Comparison of ENCODE assay signal across 15 cellular contexts in the genomic region with DNA sequence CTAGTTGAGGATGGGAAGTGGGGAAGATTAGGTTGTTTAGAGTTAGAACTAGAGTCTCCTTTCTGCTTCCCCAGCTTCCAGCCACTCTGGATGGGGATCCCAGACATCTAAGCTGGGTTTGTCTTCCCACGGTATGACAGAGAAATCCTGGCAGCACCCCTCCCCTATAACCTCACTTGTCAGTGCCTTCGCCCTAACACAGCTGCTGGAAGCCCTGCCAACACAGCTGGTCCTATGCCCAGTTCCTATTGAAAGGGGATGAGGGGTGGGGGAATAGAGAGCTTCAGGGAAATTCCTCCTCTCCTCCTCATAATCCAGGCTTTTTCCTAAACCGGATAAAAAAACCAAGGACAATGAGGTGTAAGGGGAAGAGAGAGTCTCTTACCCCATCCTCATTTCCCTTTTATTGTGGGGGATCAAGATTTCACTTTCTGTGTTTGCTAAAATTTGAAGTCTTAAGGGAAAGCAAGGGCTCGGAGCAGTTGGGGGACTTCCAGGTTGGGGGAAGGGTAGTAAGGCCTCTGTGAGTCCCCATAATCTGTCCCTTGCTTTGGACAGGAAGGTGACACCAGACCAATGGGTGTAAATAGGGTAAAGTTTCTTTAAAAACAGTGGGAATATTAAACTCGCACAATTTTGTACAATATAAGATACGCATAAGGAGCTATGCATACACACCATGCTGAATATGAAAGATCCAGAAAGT. TPM values are rescaled to one million over a fixed set of nuclear protein-coding genes. Genes with fewer than 3 reads are reported as not detected.
DNase-seq lines count a peak whose midpoint lies in the region; ATAC-seq and TF ChIP-seq lines count a peak whose summit lies in the region.
"Had no signal": no experiment of that assay in that cellular context is flagged by ENCODE, and none has a peak within 500 bp of the region (broad histone marks: within the 10 kb centered on the region; RNA-seq: fewer than 3 reads in every experiment).

No MANE protein-coding gene starts in this region.

- ATAC-seq in stimulated activated effector memory CD8-positive, alpha-beta T cell treated with anti-CD3 and anti-CD28 coated beads, Interleukin-12 subunit alpha, Interleukin-12 subunit beta, amount 100 ng/mL, for 72 hours = no peak

- no peak for TF ChIP-seq POLR2A in suprapubic skin (IDR thresholded peaks at IDR 0.05)

- H3K4me3 ChIP-seq in suprapubic skin = no peak overlapping the region
- H3K4me3 ChIP-seq: adrenal gland, tibial artery had no signal

- H3K4me1 ChIP-seq in suprapubic skin = peaks cover 8% of the 10 kb centered on the region
- H3K4me1 ChIP-seq: adrenal gland, tibial artery had no signal

- no peak overlapping the region for H3K4me3 Mint-ChIP-seq in activated naive CD4-positive, alpha-beta T cell treated with anti-CD3 and anti-CD28 coated beads for 36 hours
- no peak overlapping the region for H3K4me3 Mint-ChIP-seq in stimulated activated effector memory CD8-positive, alpha-beta T cell treated with anti-CD3 and anti-CD28 coated beads, Interleukin-12 subunit alpha, Interleukin-12 subunit beta, amount 100 ng/mL, for 72 hours
- H3K4me3 Mint-ChIP-seq: nephron had no signal

- H3K36me3 Mint-ChIP-seq in activated naive CD4-positive, alpha-beta T cell treated with anti-CD3 and anti-CD28 coated beads for 36 hours (ENCODE audit: low read depth) = peaks cover 26% of the 10 kb centered on the region
- peaks cover 90% of the 10 kb centered on the region for H3K36me3 Mint-ChIP-seq in stimulated activated effector memory CD8-positive, alpha-beta T cell treated with anti-CD3 and anti-CD28 coated beads, Interleukin-12 subunit alpha, Interleukin-12 subunit beta, amount 100 ng/mL, for 72 hours

- H3K36me3 ChIP-seq in suprapubic skin = peaks cover 81% of the 10 kb centered on the region

- CTCF ChIA-PET in activated naive CD4-positive, alpha-beta T cell treated with anti-CD3 and anti-CD28 coated beads for 36 hours (lab: Charles Lee) = interaction anchor here (1.4 kb wide), 2 partner anchors 9 to 31 kb away, joined by 4 read pairs; partner anchors contain the start of genes LYSMD1 and SCNM1

- H3K27me3 ChIP-seq in layer of hippocampus (ENCODE audit: control insufficient read depth, insufficient read depth, low read length) (no peaks in the 10 kb centered on the region), suprapubic skin (no peaks in the 10 kb centered on the region)
- H3K27me3 ChIP-seq: adrenal gland, tibial artery had no signal

- H3K27ac Mint-ChIP-seq in activated naive CD4-positive, alpha-beta T cell treated with anti-CD3 and anti-CD28 coated beads for 36 hours = peak overlapping the region; percentile 63
- peak overlapping the region; percentile 75 for H3K27ac Mint-ChIP-seq in stimulated activated effector memory CD8-positive, alpha-beta T cell treated with anti-CD3 and anti-CD28 coated beads, Interleukin-12 subunit alpha, Interleukin-12 subunit beta, amount 100 ng/mL, for 72 hours

- TF ChIP-seq EP300 in suprapubic skin (IDR thresholded peaks at IDR 0.05) = no peak

- 40% methylated on average over 6 of the region's 6 CpGs for WGBS in suprapubic skin

- in situ Hi-C loops in KBM-7 (cut with MboI; ENCODE audit: low pct_unique_long_range_greater_than_20kb, low sequenced_read_pairs) = no loop called here

- DNase-seq in activated naive CD4-positive, alpha-beta T cell treated with anti-CD3 and anti-CD28 coated beads for 36 hours = no peak
- no peak for DNase-seq in activated naive CD4-positive, alpha-beta T cell treated with Interleukin-2 at 50 U/mL for 16 hours
- DNase-seq in stimulated activated effector memory CD8-positive, alpha-beta T cell treated with anti-CD3 and anti-CD28 coated beads, Interleukin-12 subunit alpha, Interleukin-12 subunit beta, amount 100 ng/mL, for 72 hours (ENCODE audit: low spot score in 2 of 2) = no peak
- DNase-seq in KBM-7 (no peak), NCI-H748 (lab: John Stamatoyannopoulos, UW; ENCODE audit: unreplicated experiment) (no peak), suprapubic skin (ENCODE audit: low spot score in 2 of 2) (no peak)
- DNase-seq: adrenal gland; glutamatergic neuron; stimulated activated CD4-positive, alpha-beta T cell treated with anti-CD3 and anti-CD28 coated beads, Interleukin-12 subunit alpha, Interleukin-12 subunit beta, amount 100 ng/mL, for 4 hours; tibial artery had no signal

- no peaks in the 10 kb centered on the region for H3K4me1 Mint-ChIP-seq in activated naive CD4-positive, alpha-beta T cell treated with anti-CD3 and anti-CD28 coated beads for 36 hours (ENCODE audit: low read depth)
- peaks cover 6% of the 10 kb centered on the region for H3K4me1 Mint-ChIP-seq in stimulated activated effector memory CD8-positive, alpha-beta T cell treated with anti-CD3 and anti-CD28 coated beads, Interleukin-12 subunit alpha, Interleukin-12 subunit beta, amount 100 ng/mL, for 72 hours

- TF ChIP-seq CTCF in suprapubic skin (IDR thresholded peaks at IDR 0.05) = no peak

- H3K27ac ChIP-seq in cingulate gyrus (ENCODE audit: low read depth, low read length) (peak overlapping the region; percentile 63), layer of hippocampus (ENCODE audit: low read depth, low read length) (peak overlapping the region; percentile 77), suprapubic skin (no peak overlapping the region)
- H3K27ac ChIP-seq: adrenal gland, tibial artery, VCaP had no signal

- intact Hi-C loops in activated naive CD4-positive, alpha-beta T cell treated with anti-CD3 and anti-CD28 coated beads for 36 hours (cut with micrococcal nuclease) = no loop called here

- H3K9me3 ChIP-seq in suprapubic skin = no peaks in the 10 kb centered on the region
- H3K9me3 ChIP-seq: adrenal gland, tibial artery had no signal

- H3K27me3 Mint-ChIP-seq in activated naive CD4-positive, alpha-beta T cell treated with anti-CD3 and anti-CD28 coated beads for 36 hours (ENCODE audit: low read depth) = no peaks in the 10 kb centered on the region

- no peaks in the 10 kb centered on the region for H3K9me3 Mint-ChIP-seq in activated naive CD4-positive, alpha-beta T cell treated with anti-CD3 and anti-CD28 coated beads for 36 hours
- no peaks in the 10 kb centered on the region for H3K9me3 Mint-ChIP-seq in stimulated activated effector memory CD8-positive, alpha-beta T cell treated with anti-CD3 and anti-CD28 coated beads, Interleukin-12 subunit alpha, Interleukin-12 subunit beta, amount 100 ng/mL, for 72 hours
- H3K9me3 Mint-ChIP-seq: nephron had no signal

RNA-seq across cellular contexts. Expression of gene TMOD4, which starts 0.6 kb away (rescaled TPM):
- total RNA-seq in activated naive CD4-positive, alpha-beta T cell treated with anti-CD3 and anti-CD28 coated beads for 36 hours = 1 to 10 TPM in 1 of 2 experiments, under 1 TPM in 1; 0.98 to 1.1 TPM
- not detected for total RNA-seq in suprapubic skin
- total RNA-seq: HT-29 had no signal

RNA-seq across cellular contexts. Expression of gene SCNM1, which starts 9.2 kb away (rescaled TPM):
- total RNA-seq in activated naive CD4-positive, alpha-beta T cell treated with anti-CD3 and anti-CD28 coated beads for 36 hours = 10 to 100 TPM; 60.5 to 64.2 TPM
- total RNA-seq in suprapubic skin = 10 to 100 TPM; 29.6 to 40.6 (median 35.4) TPM

RNA-seq across cellular contexts. Expression of gene LYSMD1, which starts 9.5 kb away (rescaled TPM):
- 1 to 10 TPM; 4.5 to 4.8 TPM for total RNA-seq in activated naive CD4-positive, alpha-beta T cell treated with anti-CD3 and anti-CD28 coated beads for 36 hours
- 10 to 100 TPM in 3 of 4 donors, 1 to 10 TPM in 1; 8.4 to 15.2 (median 12.5) TPM for total RNA-seq in suprapubic skin

RNA-seq across cellular contexts. Expression of gene VPS72, which starts 14.8 kb away (rescaled TPM):
- 10 to 100 TPM; 49.8 to 56.9 TPM for total RNA-seq in activated naive CD4-positive, alpha-beta T cell treated with anti-CD3 and anti-CD28 coated beads for 36 hours
- total RNA-seq in suprapubic skin = 10 to 100 TPM; 17.2 to 30.8 (median 26.8) TPM

RNA-seq across cellular contexts. Expression of gene TNFAIP8L2, which starts 18.7 kb away (rescaled TPM):
- total RNA-seq in activated naive CD4-positive, alpha-beta T cell treated with anti-CD3 and anti-CD28 coated beads for 36 hours = 10 to 100 TPM in 1 of 2 experiments, 1 to 10 TPM in 1; 9.6 to 10.5 TPM
- 1 to 10 TPM; 1.0 to 2.5 (median 1.5) TPM for total RNA-seq in suprapubic skin
- total RNA-seq: HT-29 had no signal
